In the genomic region with DNA sequence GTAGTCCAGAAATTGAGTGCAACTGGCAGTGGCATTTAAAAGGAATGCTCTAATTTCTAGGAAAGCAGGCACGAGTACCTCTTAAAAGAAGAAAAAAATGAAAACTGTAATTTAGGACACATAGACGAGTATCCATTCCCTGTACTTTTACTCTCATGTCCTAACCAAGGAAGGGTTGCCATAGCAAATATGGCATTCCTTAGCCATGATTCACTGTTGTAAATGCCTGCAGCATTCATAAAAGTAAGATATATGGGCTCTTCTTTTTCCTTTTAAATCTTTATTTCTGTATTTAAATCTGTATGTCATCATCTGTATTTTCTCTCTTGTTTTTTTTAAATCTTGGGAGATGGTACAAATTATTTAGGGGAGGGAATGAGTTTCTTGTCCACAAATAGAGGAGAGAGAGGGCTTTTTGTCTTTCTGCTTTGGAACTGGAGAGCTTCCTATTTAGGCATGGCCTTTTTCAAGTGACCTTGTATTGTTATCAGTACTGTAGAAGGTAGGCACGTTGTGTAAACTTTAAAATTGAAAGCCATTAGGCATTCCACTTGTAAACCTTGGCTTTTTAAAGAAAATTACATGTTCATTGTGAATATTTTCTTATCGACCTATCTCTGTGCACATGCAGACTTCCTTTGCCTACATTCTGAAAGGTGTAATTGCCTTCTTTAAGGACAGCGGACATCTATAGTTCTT, we compare ENCODE assay signal across 1 cellular context.
TF ChIP-seq lines count a peak whose summit lies in the region.

No MANE protein-coding gene starts in this region.

TF ChIP-seq in HepG2, 621 proteins besides CTCF, POLR2A, EP300 and RAD21 (continued from another document and continues in another):
- TF ChIP-seq, protein P1, sequence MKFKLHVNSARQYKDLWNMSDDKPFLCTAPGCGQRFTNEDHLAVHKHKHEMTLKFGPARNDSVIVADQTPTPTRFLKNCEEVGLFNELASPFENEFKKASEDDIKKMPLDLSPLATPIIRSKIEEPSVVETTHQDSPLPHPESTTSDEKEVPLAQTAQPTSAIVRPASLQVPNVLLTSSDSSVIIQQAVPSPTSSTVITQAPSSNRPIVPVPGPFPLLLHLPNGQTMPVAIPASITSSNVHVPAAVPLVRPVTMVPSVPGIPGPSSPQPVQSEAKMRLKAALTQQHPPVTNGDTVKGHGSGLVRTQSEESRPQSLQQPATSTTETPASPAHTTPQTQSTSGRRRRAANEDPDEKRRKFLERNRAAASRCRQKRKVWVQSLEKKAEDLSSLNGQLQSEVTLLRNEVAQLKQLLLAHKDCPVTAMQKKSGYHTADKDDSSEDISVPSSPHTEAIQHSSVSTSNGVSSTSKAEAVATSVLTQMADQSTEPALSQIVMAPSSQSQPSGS (CRISPR knock-in tag; IDR thresholded peaks at IDR 0.05): peak; percentile 62; the same call in 1 of the 2 replicates
- TF ChIP-seq ZNF530 (CRISPR knock-in tag; IDR thresholded peaks at IDR 0.05; ENCODE audit: low read depth) (no peak), ZNF205 (CRISPR knock-in tag; IDR thresholded peaks at IDR 0.05) (no peak), ZMYM2 (CRISPR knock-in tag; IDR thresholded peaks at IDR 0.05) (no peak), KLF16 (CRISPR knock-in tag; IDR thresholded peaks at IDR 0.05) (no peak; a peak in 2 of 4 replicates), ZNF430 (CRISPR knock-in tag; IDR thresholded peaks at IDR 0.05) (no peak), ZNF382 (CRISPR knock-in tag; IDR thresholded peaks at IDR 0.05; ENCODE audit: borderline replicate concordance) (no peak), TCF7L2 (IDR thresholded peaks at IDR 0.05; ENCODE audit: low read depth, low read length) (no peak), NBN (conservative IDR thresholded peaks at IDR 0.05) (no peak), ZC3H13 (CRISPR knock-in tag; IDR thresholded peaks at IDR 0.05) (no peak), RAD51 (IDR thresholded peaks at IDR 0.05; ENCODE audit: borderline replicate concordance) (no peak), CBX1 (IDR thresholded peaks at IDR 0.05; ENCODE audit: low read depth) (no peak), NR2F2 (IDR thresholded peaks at IDR 0.05; ENCODE audit: borderline replicate concordance, low read depth) (no peak), ZNF776 (CRISPR knock-in tag; IDR thresholded peaks at IDR 0.05) (no peak), SOX5 (CRISPR knock-in tag; IDR thresholded peaks at IDR 0.05; ENCODE audit: borderline replicate concordance) (peak; percentile 93), ZNF746 (CRISPR knock-in tag; IDR thresholded peaks at IDR 0.05) (no peak), FOSL1 (CRISPR knock-in tag; IDR thresholded peaks at IDR 0.05; ENCODE audit: borderline replicate concordance) (peak; percentile 77; the same call in 1 of the 2 replicates), ZNF782 (CRISPR knock-in tag; IDR thresholded peaks at IDR 0.05; ENCODE audit: borderline replicate concordance) (no peak), RFX3 (CRISPR knock-in tag; IDR thresholded peaks at IDR 0.05) (peak; percentile 79), NR2F6 (IDR thresholded peaks at IDR 0.05) (peak; percentile 58), NR2F6 (CRISPR knock-in tag; IDR thresholded peaks at IDR 0.05) (peak; percentile 60), WIZ (CRISPR knock-in tag; IDR thresholded peaks at IDR 0.05) (no peak), RXRA (CRISPR knock-in tag; IDR thresholded peaks at IDR 0.05) (no peak), JUN (CRISPR knock-in tag; IDR thresholded peaks at IDR 0.05) (no peak), ZNF790 (CRISPR knock-in tag; IDR thresholded peaks at IDR 0.05; ENCODE audit: borderline replicate concordance) (no peak), ZNF720 (CRISPR knock-in tag; IDR thresholded peaks at IDR 0.05) (no peak), NFIC (IDR thresholded peaks at IDR 0.05; ENCODE audit: low read length) (0 out of 2 replicates have a peak, but pooled peaks have one; percentile 27), RFXANK (CRISPR knock-in tag; IDR thresholded peaks at IDR 0.05) (no peak), ZNF501 (CRISPR knock-in tag; IDR thresholded peaks at IDR 0.05) (no peak), NR2C2 (CRISPR knock-in tag; IDR thresholded peaks at IDR 0.05; ENCODE audit: borderline replicate concordance) (no peak), KLF12 (CRISPR knock-in tag; IDR thresholded peaks at IDR 0.05; ENCODE audit: borderline replicate concordance) (no peak), GATA4 (IDR thresholded peaks at IDR 0.05; ENCODE audit: borderline replicate concordance, low read depth) (0 out of 2 replicates have a peak, but pooled peaks have one; percentile 38), NFKBIZ (CRISPR knock-in tag; IDR thresholded peaks at IDR 0.05) (no peak), MIXL1 (CRISPR knock-in tag; IDR thresholded peaks at IDR 0.05) (peak; percentile 72), ZNF781 (CRISPR knock-in tag; IDR thresholded peaks at IDR 0.05; ENCODE audit: borderline replicate concordance, not compliant biosample characterization) (no peak), ZNF768 (CRISPR knock-in tag; IDR thresholded peaks at IDR 0.05) (no peak), ZNF558 (CRISPR knock-in tag; IDR thresholded peaks at IDR 0.05; ENCODE audit: borderline replicate concordance) (no peak)
- TF ChIP-seq, protein P2, sequence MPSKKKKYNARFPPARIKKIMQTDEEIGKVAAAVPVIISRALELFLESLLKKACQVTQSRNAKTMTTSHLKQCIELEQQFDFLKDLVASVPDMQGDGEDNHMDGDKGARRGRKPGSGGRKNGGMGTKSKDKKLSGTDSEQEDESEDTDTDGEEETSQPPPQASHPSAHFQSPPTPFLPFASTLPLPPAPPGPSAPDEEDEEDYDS (CRISPR knock-in tag; IDR thresholded peaks at IDR 0.05): no peak
- TF ChIP-seq, protein P3, sequence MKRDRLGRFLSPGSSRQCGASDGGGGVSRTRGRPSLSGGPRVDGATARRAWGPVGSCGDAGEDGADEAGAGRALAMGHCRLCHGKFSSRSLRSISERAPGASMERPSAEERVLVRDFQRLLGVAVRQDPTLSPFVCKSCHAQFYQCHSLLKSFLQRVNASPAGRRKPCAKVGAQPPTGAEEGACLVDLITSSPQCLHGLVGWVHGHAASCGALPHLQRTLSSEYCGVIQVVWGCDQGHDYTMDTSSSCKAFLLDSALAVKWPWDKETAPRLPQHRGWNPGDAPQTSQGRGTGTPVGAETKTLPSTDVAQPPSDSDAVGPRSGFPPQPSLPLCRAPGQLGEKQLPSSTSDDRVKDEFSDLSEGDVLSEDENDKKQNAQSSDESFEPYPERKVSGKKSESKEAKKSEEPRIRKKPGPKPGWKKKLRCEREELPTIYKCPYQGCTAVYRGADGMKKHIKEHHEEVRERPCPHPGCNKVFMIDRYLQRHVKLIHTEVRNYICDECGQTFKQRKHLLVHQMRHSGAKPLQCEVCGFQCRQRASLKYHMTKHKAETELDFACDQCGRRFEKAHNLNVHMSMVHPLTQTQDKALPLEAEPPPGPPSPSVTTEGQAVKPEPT (CRISPR knock-in tag; IDR thresholded peaks at IDR 0.05; ENCODE audit: low read depth): no peak
- TF ChIP-seq, protein P4, sequence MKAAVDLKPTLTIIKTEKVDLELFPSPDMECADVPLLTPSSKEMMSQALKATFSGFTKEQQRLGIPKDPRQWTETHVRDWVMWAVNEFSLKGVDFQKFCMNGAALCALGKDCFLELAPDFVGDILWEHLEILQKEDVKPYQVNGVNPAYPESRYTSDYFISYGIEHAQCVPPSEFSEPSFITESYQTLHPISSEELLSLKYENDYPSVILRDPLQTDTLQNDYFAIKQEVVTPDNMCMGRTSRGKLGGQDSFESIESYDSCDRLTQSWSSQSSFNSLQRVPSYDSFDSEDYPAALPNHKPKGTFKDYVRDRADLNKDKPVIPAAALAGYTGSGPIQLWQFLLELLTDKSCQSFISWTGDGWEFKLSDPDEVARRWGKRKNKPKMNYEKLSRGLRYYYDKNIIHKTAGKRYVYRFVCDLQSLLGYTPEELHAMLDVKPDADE (CRISPR knock-in tag; IDR thresholded peaks at IDR 0.05): no peak
- TF ChIP-seq, protein P5, sequence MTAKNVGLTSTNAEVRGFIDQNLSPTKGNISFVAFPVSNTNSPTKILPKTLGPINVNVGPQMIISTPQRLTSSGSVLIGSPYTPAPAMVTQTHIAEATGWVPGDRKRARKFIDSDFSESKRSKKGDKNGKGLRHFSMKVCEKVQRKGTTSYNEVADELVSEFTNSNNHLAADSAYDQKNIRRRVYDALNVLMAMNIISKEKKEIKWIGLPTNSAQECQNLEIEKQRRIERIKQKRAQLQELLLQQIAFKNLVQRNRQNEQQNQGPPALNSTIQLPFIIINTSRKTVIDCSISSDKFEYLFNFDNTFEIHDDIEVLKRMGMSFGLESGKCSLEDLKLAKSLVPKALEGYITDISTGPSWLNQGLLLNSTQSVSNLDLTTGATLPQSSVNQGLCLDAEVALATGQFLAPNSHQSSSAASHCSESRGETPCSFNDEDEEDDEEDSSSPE (CRISPR knock-in tag; IDR thresholded peaks at IDR 0.05): 0 out of 2 replicates have a peak, but pooled peaks have one; percentile 32
- TF ChIP-seq, protein P6, sequence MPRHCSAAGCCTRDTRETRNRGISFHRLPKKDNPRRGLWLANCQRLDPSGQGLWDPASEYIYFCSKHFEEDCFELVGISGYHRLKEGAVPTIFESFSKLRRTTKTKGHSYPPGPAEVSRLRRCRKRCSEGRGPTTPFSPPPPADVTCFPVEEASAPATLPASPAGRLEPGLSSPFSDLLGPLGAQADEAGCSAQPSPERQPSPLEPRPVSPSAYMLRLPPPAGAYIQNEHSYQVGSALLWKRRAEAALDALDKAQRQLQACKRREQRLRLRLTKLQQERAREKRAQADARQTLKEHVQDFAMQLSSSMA (CRISPR knock-in tag; IDR thresholded peaks at IDR 0.05): no peak
- TF ChIP-seq, protein P7, sequence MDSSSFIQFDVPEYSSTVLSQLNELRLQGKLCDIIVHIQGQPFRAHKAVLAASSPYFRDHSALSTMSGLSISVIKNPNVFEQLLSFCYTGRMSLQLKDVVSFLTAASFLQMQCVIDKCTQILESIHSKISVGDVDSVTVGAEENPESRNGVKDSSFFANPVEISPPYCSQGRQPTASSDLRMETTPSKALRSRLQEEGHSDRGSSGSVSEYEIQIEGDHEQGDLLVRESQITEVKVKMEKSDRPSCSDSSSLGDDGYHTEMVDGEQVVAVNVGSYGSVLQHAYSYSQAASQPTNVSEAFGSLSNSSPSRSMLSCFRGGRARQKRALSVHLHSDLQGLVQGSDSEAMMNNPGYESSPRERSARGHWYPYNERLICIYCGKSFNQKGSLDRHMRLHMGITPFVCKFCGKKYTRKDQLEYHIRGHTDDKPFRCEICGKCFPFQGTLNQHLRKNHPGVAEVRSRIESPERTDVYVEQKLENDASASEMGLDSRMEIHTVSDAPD (CRISPR knock-in tag; IDR thresholded peaks at IDR 0.05): no peak
- TF ChIP-seq, protein P8, sequence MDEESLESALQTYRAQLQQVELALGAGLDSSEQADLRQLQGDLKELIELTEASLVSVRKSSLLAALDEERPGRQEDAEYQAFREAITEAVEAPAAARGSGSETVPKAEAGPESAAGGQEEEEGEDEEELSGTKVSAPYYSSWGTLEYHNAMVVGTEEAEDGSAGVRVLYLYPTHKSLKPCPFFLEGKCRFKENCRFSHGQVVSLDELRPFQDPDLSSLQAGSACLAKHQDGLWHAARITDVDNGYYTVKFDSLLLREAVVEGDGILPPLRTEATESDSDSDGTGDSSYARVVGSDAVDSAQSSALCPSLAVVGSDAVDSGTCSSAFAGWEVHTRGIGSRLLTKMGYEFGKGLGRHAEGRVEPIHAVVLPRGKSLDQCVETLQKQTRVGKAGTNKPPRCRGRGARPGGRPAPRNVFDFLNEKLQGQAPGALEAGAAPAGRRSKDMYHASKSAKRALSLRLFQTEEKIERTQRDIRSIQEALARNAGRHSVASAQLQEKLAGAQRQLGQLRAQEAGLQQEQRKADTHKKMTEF (CRISPR knock-in tag; IDR thresholded peaks at IDR 0.05): peak; percentile 58; the same call in 1 of the 2 replicates
- TF ChIP-seq, protein P9, sequence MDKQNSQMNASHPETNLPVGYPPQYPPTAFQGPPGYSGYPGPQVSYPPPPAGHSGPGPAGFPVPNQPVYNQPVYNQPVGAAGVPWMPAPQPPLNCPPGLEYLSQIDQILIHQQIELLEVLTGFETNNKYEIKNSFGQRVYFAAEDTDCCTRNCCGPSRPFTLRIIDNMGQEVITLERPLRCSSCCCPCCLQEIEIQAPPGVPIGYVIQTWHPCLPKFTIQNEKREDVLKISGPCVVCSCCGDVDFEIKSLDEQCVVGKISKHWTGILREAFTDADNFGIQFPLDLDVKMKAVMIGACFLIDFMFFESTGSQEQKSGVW (CRISPR knock-in tag; IDR thresholded peaks at IDR 0.05; ENCODE audit: borderline replicate concordance): no peak
- TF ChIP-seq, protein P10, sequence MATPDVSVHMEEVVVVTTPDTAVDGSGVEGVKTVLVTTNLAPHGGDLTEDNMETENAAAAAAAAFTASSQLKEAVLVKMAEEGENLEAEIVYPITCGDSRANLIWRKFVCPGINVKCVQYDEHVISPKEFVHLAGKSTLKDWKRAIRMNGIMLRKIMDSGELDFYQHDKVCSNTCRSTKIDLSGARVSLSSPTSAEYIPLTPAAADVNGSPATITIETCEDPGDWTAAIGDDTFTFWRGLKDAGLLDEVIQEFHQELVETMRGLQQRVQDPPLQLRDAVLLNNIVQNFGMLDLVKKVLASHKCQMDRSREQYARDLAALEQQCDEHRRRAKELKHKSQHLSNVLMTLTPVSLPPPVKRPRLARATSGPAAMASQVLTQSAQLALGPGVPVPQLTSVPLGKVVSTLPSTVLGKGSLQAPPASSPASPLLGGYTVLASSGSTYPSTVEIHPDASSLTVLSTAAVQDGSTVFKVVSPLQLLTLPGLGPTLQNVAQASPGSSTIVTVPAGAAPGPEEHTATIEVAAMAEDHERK (CRISPR knock-in tag; IDR thresholded peaks at IDR 0.05; ENCODE audit: low read depth): no peak
- TF ChIP-seq, protein P11, sequence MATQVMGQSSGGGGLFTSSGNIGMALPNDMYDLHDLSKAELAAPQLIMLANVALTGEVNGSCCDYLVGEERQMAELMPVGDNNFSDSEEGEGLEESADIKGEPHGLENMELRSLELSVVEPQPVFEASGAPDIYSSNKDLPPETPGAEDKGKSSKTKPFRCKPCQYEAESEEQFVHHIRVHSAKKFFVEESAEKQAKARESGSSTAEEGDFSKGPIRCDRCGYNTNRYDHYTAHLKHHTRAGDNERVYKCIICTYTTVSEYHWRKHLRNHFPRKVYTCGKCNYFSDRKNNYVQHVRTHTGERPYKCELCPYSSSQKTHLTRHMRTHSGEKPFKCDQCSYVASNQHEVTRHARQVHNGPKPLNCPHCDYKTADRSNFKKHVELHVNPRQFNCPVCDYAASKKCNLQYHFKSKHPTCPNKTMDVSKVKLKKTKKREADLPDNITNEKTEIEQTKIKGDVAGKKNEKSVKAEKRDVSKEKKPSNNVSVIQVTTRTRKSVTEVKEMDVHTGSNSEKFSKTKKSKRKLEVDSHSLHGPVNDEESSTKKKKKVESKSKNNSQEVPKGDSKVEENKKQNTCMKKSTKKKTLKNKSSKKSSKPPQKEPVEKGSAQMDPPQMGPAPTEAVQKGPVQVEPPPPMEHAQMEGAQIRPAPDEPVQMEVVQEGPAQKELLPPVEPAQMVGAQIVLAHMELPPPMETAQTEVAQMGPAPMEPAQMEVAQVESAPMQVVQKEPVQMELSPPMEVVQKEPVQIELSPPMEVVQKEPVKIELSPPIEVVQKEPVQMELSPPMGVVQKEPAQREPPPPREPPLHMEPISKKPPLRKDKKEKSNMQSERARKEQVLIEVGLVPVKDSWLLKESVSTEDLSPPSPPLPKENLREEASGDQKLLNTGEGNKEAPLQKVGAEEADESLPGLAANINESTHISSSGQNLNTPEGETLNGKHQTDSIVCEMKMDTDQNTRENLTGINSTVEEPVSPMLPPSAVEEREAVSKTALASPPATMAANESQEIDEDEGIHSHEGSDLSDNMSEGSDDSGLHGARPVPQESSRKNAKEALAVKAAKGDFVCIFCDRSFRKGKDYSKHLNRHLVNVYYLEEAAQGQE (IDR thresholded peaks at IDR 0.05; ENCODE audit: borderline replicate concordance in 1 of 2, low read depth in 1 of 2, low read length in 2 of 2): no peak
